Comparison of ENCODE assay signal across 21 cellular contexts in the genomic region with DNA sequence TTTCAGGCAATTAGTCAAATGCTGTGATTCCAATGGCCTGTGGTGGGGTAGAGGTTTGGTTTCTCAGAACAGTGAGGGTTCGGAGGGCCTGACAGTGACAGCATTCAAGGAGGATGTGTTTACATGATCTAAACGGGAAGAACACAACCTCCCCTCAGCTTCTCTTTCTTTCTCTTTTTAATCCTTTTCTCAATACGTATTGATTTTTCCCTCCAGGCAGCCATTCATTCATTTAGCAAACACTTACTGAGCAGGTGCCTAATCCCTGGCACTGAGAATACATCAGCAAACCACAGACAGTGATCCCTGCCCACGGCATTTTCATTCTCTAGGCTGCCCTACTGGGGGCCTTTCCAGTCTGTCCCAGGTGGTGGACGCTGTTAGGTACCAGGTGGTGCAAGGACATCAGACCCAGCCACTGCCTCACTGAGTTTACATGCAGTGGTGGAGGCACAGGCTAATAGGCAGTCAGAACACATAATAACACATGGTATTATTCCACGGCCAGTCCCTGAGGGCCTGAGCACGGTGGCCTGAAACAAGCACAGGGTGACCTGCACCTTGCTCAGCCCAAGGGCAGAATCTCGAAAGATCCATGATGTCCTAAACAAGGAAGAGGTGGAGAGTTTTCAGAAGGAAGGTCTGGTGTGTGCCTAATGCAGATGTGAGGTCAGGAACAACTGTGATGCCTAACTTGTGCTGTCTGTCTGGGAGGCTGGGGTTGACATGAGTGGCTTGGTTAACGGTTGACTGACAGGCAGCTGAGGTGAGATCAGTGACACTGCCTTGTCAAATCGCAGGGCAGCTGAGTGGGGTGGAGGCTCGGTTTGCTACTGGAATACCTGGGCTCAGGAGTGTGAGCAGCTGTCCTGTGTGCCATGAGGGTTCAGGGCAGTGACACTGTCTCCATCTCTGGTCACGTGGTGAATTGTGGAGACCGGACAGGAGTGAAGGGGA.
A peak's percentile ranks its signal among the peaks of the same experiment; 100 is the strongest.
DNase-seq lines count a peak whose midpoint lies in the region; ATAC-seq lines count a peak whose summit lies in the region.
"Had no signal": no experiment of that assay in that cellular context is flagged by ENCODE, and none has a peak within 500 bp of the region (broad histone marks: within the 10 kb centered on the region; RNA-seq: fewer than 3 reads in every experiment).

No MANE protein-coding gene starts in this region.

- no peak overlapping the region for H4K91ac ChIP-seq in trophoblast cell (ENCODE audit: low read depth, low read length)

- no peaks in the 10 kb centered on the region for H3K9me3 ChIP-seq in trophoblast cell (ENCODE audit: insufficient read depth, low read depth, low read length)
- H3K9me3 ChIP-seq: right lobe of liver, tibial artery had no signal

- H2BK5ac ChIP-seq in trophoblast cell (ENCODE audit: low read depth, low read length, poor library complexity): no peak overlapping the region

- peak overlapping the region; percentile 7 for H3K4me3 ChIP-seq in trophoblast cell (ENCODE audit: low read depth, low read length)
- H3K4me3 ChIP-seq in H7 (ENCODE audit: insufficient read depth, low read depth, low read length): no peak overlapping the region
- H3K4me3 ChIP-seq: right lobe of liver, tibial artery had no signal

- no peak overlapping the region for H2AK5ac ChIP-seq in trophoblast cell (ENCODE audit: low read length)

- no peaks in the 10 kb centered on the region for H3K4me1 ChIP-seq in trophoblast cell (ENCODE audit: control insufficient read depth in 1 of 2, insufficient read depth in 2 of 2, low read length in 2 of 2)
- H3K4me1 ChIP-seq: right lobe of liver, tibial artery had no signal

- H3K14ac ChIP-seq in trophoblast cell (ENCODE audit: low read length): no peak overlapping the region

- H3K36me3 ChIP-seq in trophoblast cell (ENCODE audit: control insufficient read depth in 1 of 2, insufficient read depth in 2 of 2, low read length in 2 of 2) (no peaks in the 10 kb centered on the region), H7 (replicated peaks; ENCODE audit: control insufficient read depth, insufficient read depth, low read length) (no peaks in the 10 kb centered on the region)
- H3K36me3 ChIP-seq: right lobe of liver, tibial artery had no signal

- no peak overlapping the region for H3K4ac ChIP-seq in trophoblast cell (ENCODE audit: low read depth, low read length)

- no peak overlapping the region for H3K23ac ChIP-seq in trophoblast cell (ENCODE audit: low read length)

- no peak overlapping the region for H3K27ac ChIP-seq in trophoblast cell (ENCODE audit: low read depth, low read length)
- H3K27ac ChIP-seq: 22Rv1, right lobe of liver, tibial artery had no signal

- H3K18ac ChIP-seq in trophoblast cell (ENCODE audit: low read length): no peak overlapping the region

- DNase-seq in DMS153 (lab: John Stamatoyannopoulos, UW) (peak; percentile 24), DMS153 treated with DMSO at 0.1 percent for 48 hours (lab: John Stamatoyannopoulos, UW; ENCODE audit: unreplicated experiment) (no peak), NCI-H2029 treated with DMSO at 0.1 percent for 48 hours (lab: John Stamatoyannopoulos, UW) (peak; percentile 37), SHP77 (lab: John Stamatoyannopoulos, UW) (peak; percentile 81 to 83), trophoblast cell (no peak), hepatic stellate cell (ENCODE audit: low spot score) (no peak), H7 (no peak)
- DNase-seq: activated CD4-positive, alpha-beta T cell treated with anti-CD3 and anti-CD28 coated beads, Interleukin-2, amount 50 U/mL, for 48 hours; activated CD8-positive, alpha-beta memory T cell treated with anti-CD3 and anti-CD28 coated beads, Interleukin-2, amount 50 U/mL, for 48 hours; central memory CD4-positive, alpha-beta T cell; HCEC 1CT; islet precursor cell; left ventricle myocardium superior; right lobe of liver; stimulated activated CD4-positive, alpha-beta T cell treated with anti-CD3 and anti-CD28 coated beads, Interleukin-12 subunit alpha, Interleukin-12 subunit beta, amount 100 ng/mL, for 4 hours; stimulated activated CD4-positive, alpha-beta T cell treated with anti-CD3 and anti-CD28 coated beads, Interleukin-4, amount 100 ng/mL, for 4 hours; stimulated activated naive CD4-positive, alpha-beta T cell treated with Interleukin-2 at 50 U/mL for 16 hours; tibial artery had no signal

- ATAC-seq in HG02970 (IDR thresholded peaks at IDR 0.05; ENCODE audit: low FRiP score, unreplicated experiment): no peak
- ATAC-seq: activated T-helper 17 cell treated with anti-CD3 and anti-CD28 coated beads, Interleukin-2, amount 50 U/mL, for 72 hours; left ventricle myocardium superior had no signal

- WGBS in trophoblast cell (ENCODE audit: extremely low coverage, insufficient coverage, insufficient read length): no CpG with 5 or more reads among the region's 13 CpGs

- H3K27me3 ChIP-seq in trophoblast cell (ENCODE audit: insufficient read depth, low read length) (no peaks in the 10 kb centered on the region), H7 (ENCODE audit: control insufficient read depth, insufficient read depth, low read length) (no peaks in the 10 kb centered on the region)
- H3K27me3 ChIP-seq: right lobe of liver, tibial artery had no signal

- H4K8ac ChIP-seq in trophoblast cell (ENCODE audit: low read depth, low read length): no peak overlapping the region

- no peak overlapping the region for H3K9ac ChIP-seq in trophoblast cell (ENCODE audit: low read length)

- H3K79me2 ChIP-seq in trophoblast cell (ENCODE audit: control insufficient read depth, insufficient read depth, low read length, poor library complexity): no peaks in the 10 kb centered on the region

- no peak overlapping the region for H3K4me2 ChIP-seq in trophoblast cell (ENCODE audit: low read length)

- no peak overlapping the region for H4K12ac ChIP-seq in trophoblast cell (ENCODE audit: low read depth, low read length)

- H2BK120ac ChIP-seq in trophoblast cell (ENCODE audit: insufficient read depth, low read length, poor library complexity): no peak overlapping the region

- H2BK12ac ChIP-seq in trophoblast cell (ENCODE audit: low read length): no peak overlapping the region

- H3K79me1 ChIP-seq in trophoblast cell (ENCODE audit: low read length): no peaks in the 10 kb centered on the region

- no peak overlapping the region for H2AFZ ChIP-seq in trophoblast cell (ENCODE audit: insufficient read depth, low read length, poor library complexity)

Comparison
In these comparisons a context has a peak if more than half of its experiments do, and no peak if none do; other contexts are left out.
1. DNase-seq: peak in DMS153 (single experiment), NCI-H2029 treated with DMSO at 0.1 percent for 48 hours (single experiment) and SHP77 (2 of 2); none in DMS153 treated with DMSO at 0.1 percent for 48 hours (single experiment), trophoblast cell (0 of 2), hepatic stellate cell (single experiment) and H7 (single experiment).